18 cellular contexts compared by ENCODE assay signal in genomic region chr15:58478579-58478978, GRCh38. TPM values are rescaled to one million over a fixed set of nuclear protein-coding genes. Genes with fewer than 3 reads are reported as not detected.
DNase-seq lines count a peak whose midpoint lies in the region; ATAC-seq, FAIRE-seq and TF ChIP-seq lines count a peak whose summit lies in the region.
"Had no signal": no experiment of that assay in that cellular context is flagged by ENCODE, and none has a peak within 500 bp of the region (broad histone marks: within the 10 kb centered on the region; RNA-seq: fewer than 3 reads in every experiment).

No MANE protein-coding gene starts in this region.

- no peak for FAIRE-seq in HepG2 (lab: Jason Lieb, UNC)
- FAIRE-seq: G401.6, GM12892, HTR-8/SVneo had no signal

- H3K36me3 Mint-ChIP-seq in activated CD8-positive, alpha-beta memory T cell treated with anti-CD3 and anti-CD28 coated beads, Interleukin-2, amount 10 ng/mL, durations not matched to agents 7 days and 5 days: peaks cover 12% of the 10 kb centered on the region
- peaks cover 21% of the 10 kb centered on the region for H3K36me3 Mint-ChIP-seq in activated naive CD8-positive, alpha-beta T cell treated with anti-CD3 and anti-CD28 coated beads for 36 hours
- no peaks in the 10 kb centered on the region for H3K36me3 Mint-ChIP-seq in nephron (ENCODE audit: low read depth)
- H3K36me3 Mint-ChIP-seq in CD8-positive, alpha-beta memory T cell: peaks cover 0 to 1% (median 0%) of the 10 kb centered on the region in 3 donors

- no peaks in the 10 kb centered on the region for H3K9me3 Mint-ChIP-seq in activated CD8-positive, alpha-beta memory T cell treated with anti-CD3 and anti-CD28 coated beads, Interleukin-2, amount 10 ng/mL, durations not matched to agents 7 days and 5 days (ENCODE audit: low read depth)
- H3K9me3 Mint-ChIP-seq in activated naive CD8-positive, alpha-beta T cell treated with anti-CD3 and anti-CD28 coated beads for 36 hours: peaks cover 8% of the 10 kb centered on the region
- H3K9me3 Mint-ChIP-seq in nephron: no peaks in the 10 kb centered on the region
- no peaks in the 10 kb centered on the region for H3K9me3 Mint-ChIP-seq in CD8-positive, alpha-beta memory T cell
- H3K9me3 Mint-ChIP-seq: CD4-positive, alpha-beta T cell; H9 had no signal

- H3K4me1 ChIP-seq in HepG2 (ENCODE audit: insufficient read depth, low read length): peaks cover 63% of the 10 kb centered on the region
- H3K4me1 ChIP-seq in colonic mucosa: no peaks in the 10 kb centered on the region
- H3K4me1 ChIP-seq in CD8-positive, alpha-beta memory T cell (ENCODE audit: insufficient read depth, low read length): peaks cover 46% of the 10 kb centered on the region

- POLR2A ChIA-PET in HepG2 (lab: Yijun Ruan, JAX): interaction anchor here (1.4 to 3.9 kb wide), 3 partner anchors 10 to 45 kb away, joined by 3 to 93 read pairs (median 13); no protein-coding TSS in a partner anchor
- POLR2A ChIA-PET in CD8-positive, alpha-beta memory T cell (lab: Charles Lee): no interaction called here

- no peak overlapping the region for H3K4me3 ChIP-seq in HepG2 (replicated peaks in 1 of 3; ENCODE audit: insufficient read depth in 1 of 3, low read depth in 2 of 3, low read length in 3 of 3)
- no peak overlapping the region for H3K4me3 ChIP-seq in colonic mucosa
- no peak overlapping the region for H3K4me3 ChIP-seq in CD8-positive, alpha-beta memory T cell (ENCODE audit: low read length)

- no peaks in the 10 kb centered on the region for H3K27me3 ChIP-seq in HepG2 (ENCODE audit: control insufficient read depth in 1 of 2, insufficient read depth in 2 of 2, low read length in 2 of 2)
- H3K27me3 ChIP-seq in colonic mucosa: no peaks in the 10 kb centered on the region
- no peaks in the 10 kb centered on the region for H3K27me3 ChIP-seq in CD8-positive, alpha-beta memory T cell (ENCODE audit: insufficient read depth, low read length, poor library complexity, severe bottlenecking)

- no peak for TF ChIP-seq EP300 in HepG2 (IDR thresholded peaks at IDR 0.05; ENCODE audit: low read depth in 2 of 2, low read length in 2 of 2)
- TF ChIP-seq EP300 in HepG2 (CRISPR knock-in tag; IDR thresholded peaks at IDR 0.05; ENCODE audit: borderline replicate concordance): no peak

- H3K27ac Mint-ChIP-seq in activated CD8-positive, alpha-beta memory T cell treated with anti-CD3 and anti-CD28 coated beads, Interleukin-2, amount 10 ng/mL, durations not matched to agents 7 days and 5 days: peak overlapping the region; percentile 3
- H3K27ac Mint-ChIP-seq in activated naive CD8-positive, alpha-beta T cell treated with anti-CD3 and anti-CD28 coated beads for 36 hours: peak overlapping the region; percentile 98
- peak overlapping the region in 2 of 3 experiments; percentile 19 to 86 for H3K27ac Mint-ChIP-seq in nephron
- peak overlapping the region in 4 of 8 donors; percentile 0 to 91 (median 46) for H3K27ac Mint-ChIP-seq in CD8-positive, alpha-beta memory T cell

- TF ChIP-seq POLR2A in HepG2 (IDR thresholded peaks at IDR 0.05; ENCODE audit: insufficient read depth in 1 of 2, low read depth in 2 of 2, low read length in 2 of 2): no peak

- CTCF ChIA-PET in activated CD8-positive, alpha-beta memory T cell treated with anti-CD3 and anti-CD28 coated beads, Interleukin-2, amount 10 ng/mL, durations not matched to agents 7 days and 5 days (lab: Charles Lee): interaction anchor here (1.4 kb wide), 1 partner anchor 24 kb away, joined by 4 read pairs; no protein-coding TSS in a partner anchor
- CTCF ChIA-PET in HepG2 (lab: Yijun Ruan, JAX; ENCODE audit: low intra/inter-chr PET ratio, low total read pairs): no interaction called here
- CTCF ChIA-PET in CD8-positive, alpha-beta memory T cell (lab: Charles Lee): no interaction called here

- H3K36me3 ChIP-seq in HepG2 (replicated peaks in 1 of 2; ENCODE audit: control insufficient read depth in 1 of 2, insufficient read depth in 2 of 2, low read length in 2 of 2): no peaks in the 10 kb centered on the region
- H3K36me3 ChIP-seq in colonic mucosa: no peaks in the 10 kb centered on the region
- H3K36me3 ChIP-seq in CD8-positive, alpha-beta memory T cell (ENCODE audit: insufficient read depth, low read length): no peaks in the 10 kb centered on the region

- H3K4me3 Mint-ChIP-seq in activated CD8-positive, alpha-beta memory T cell treated with anti-CD3 and anti-CD28 coated beads, Interleukin-2, amount 10 ng/mL, durations not matched to agents 7 days and 5 days: no peak overlapping the region
- no peak overlapping the region for H3K4me3 Mint-ChIP-seq in activated naive CD8-positive, alpha-beta T cell treated with anti-CD3 and anti-CD28 coated beads for 36 hours
- H3K4me3 Mint-ChIP-seq in nephron: no peak overlapping the region
- no peak overlapping the region for H3K4me3 Mint-ChIP-seq in CD8-positive, alpha-beta memory T cell
- H3K4me3 Mint-ChIP-seq: CD4-positive, alpha-beta T cell; H9 had no signal

- 70% methylated on average over 3 of the region's 3 CpGs for WGBS in HepG2 (ENCODE audit: low lambda C conversion rate)

- H3K27me3 Mint-ChIP-seq in activated CD8-positive, alpha-beta memory T cell treated with anti-CD3 and anti-CD28 coated beads, Interleukin-2, amount 10 ng/mL, durations not matched to agents 7 days and 5 days: no peaks in the 10 kb centered on the region
- no peaks in the 10 kb centered on the region for H3K27me3 Mint-ChIP-seq in activated naive CD8-positive, alpha-beta T cell treated with anti-CD3 and anti-CD28 coated beads for 36 hours
- peaks cover 3% of the 10 kb centered on the region for H3K27me3 Mint-ChIP-seq in nephron (ENCODE audit: low read depth)
- no peaks in the 10 kb centered on the region for H3K27me3 Mint-ChIP-seq in CD8-positive, alpha-beta memory T cell
- H3K27me3 Mint-ChIP-seq: CD4-positive, alpha-beta T cell had no signal

- H3K27ac ChIP-seq in HepG2 (ENCODE audit: extremely low read length, insufficient read depth, low read length) (no peak overlapping the region), colonic mucosa (no peak overlapping the region)
- no peak overlapping the region for H3K27ac ChIP-seq in CD8-positive, alpha-beta memory T cell (ENCODE audit: low read depth, low read length)
- H3K27ac ChIP-seq: 22Rv1 had no signal

- H4K20me1 ChIP-seq in HepG2 (ENCODE audit: insufficient read depth, low read length): no peaks in the 10 kb centered on the region

- H3K79me2 ChIP-seq in HepG2 (ENCODE audit: insufficient read depth, low read length): no peaks in the 10 kb centered on the region

- H3K9ac ChIP-seq in HepG2 (ENCODE audit: insufficient read depth, low read depth, low read length) (no peak overlapping the region), colonic mucosa (ENCODE audit: low read depth in 2 of 2, low read length in 2 of 2) (no peak overlapping the region)

- TF ChIP-seq CTCF in HepG2 (CRISPR knock-in tag; IDR thresholded peaks at IDR 0.05): no peak
- TF ChIP-seq CTCF in nephron (IDR thresholded peaks at IDR 0.05; ENCODE audit: unreplicated experiment in 3 of 3): no peak
- no peak for TF ChIP-seq CTCF in colonic mucosa (IDR thresholded peaks at IDR 0.05)

- H3K4me2 ChIP-seq in HepG2 (ENCODE audit: low read depth, low read length): no peak overlapping the region

- in situ Hi-C loops in HepG2 (cut with HindIII; ENCODE audit: extremely low pct_ligation_motif_present, low pct_unique_long_range_greater_than_20kb): loop anchor here (5.0 to 10.0 kb wide), 2 partner anchors 36 to 46 kb away; no protein-coding TSS in a partner anchor

- H3K9me3 ChIP-seq in HepG2 (ENCODE audit: low read length) (no peaks in the 10 kb centered on the region), colonic mucosa (no peaks in the 10 kb centered on the region)
- no peaks in the 10 kb centered on the region for H3K9me3 ChIP-seq in CD8-positive, alpha-beta memory T cell (ENCODE audit: low read length)

- intact Hi-C loops in HepG2 (cut with micrococcal nuclease; ENCODE audit: unreplicated experiment) (loop anchor here (5.0 kb wide), 2 partner anchors 36 to 206 kb away; no protein-coding TSS in a partner anchor), colonic mucosa (cut with DNase I) (no loop called here)

- no peak for ATAC-seq in activated CD8-positive, alpha-beta memory T cell treated with anti-CD3 and anti-CD28 coated beads, Interleukin-2, amount 10 ng/mL, durations not matched to agents 7 days and 5 days
- ATAC-seq in HepG2: no peak

- BruUV-seq in HepG2 (replicated peaks; lab: Mats Ljungman, UMichigan): no TSS peak

- H3K4me1 Mint-ChIP-seq in activated CD8-positive, alpha-beta memory T cell treated with anti-CD3 and anti-CD28 coated beads, Interleukin-2, amount 10 ng/mL, durations not matched to agents 7 days and 5 days: peaks cover 54% of the 10 kb centered on the region
- peaks cover 54% of the 10 kb centered on the region for H3K4me1 Mint-ChIP-seq in activated naive CD8-positive, alpha-beta T cell treated with anti-CD3 and anti-CD28 coated beads for 36 hours
- peaks cover 57% of the 10 kb centered on the region for H3K4me1 Mint-ChIP-seq in nephron
- H3K4me1 Mint-ChIP-seq in CD8-positive, alpha-beta memory T cell: peaks cover 49 to 67% (median 51%) of the 10 kb centered on the region in 3 donors

- H2AFZ ChIP-seq in HepG2 (ENCODE audit: low read length): no peak overlapping the region

- no peak for TF ChIP-seq RAD21 in HepG2 (CRISPR knock-in tag; IDR thresholded peaks at IDR 0.05)

- DNase-seq in activated CD8-positive, alpha-beta memory T cell treated with anti-CD3 and anti-CD28 coated beads, Interleukin-2, amount 10 ng/mL, durations not matched to agents 7 days and 5 days: no peak
- no peak for DNase-seq in activated CD8-positive, alpha-beta memory T cell treated with anti-CD3 and anti-CD28 coated beads, Interleukin-2, amount 50 U/mL, for 48 hours
- no peak for DNase-seq in activated naive CD8-positive, alpha-beta T cell treated with anti-CD3 and anti-CD28 coated beads for 36 hours
- no peak for DNase-seq in HepG2 (ENCODE audit: low spot score)
- no peak for DNase-seq in colonic mucosa
- no peak for DNase-seq in C1 segment of cervical spinal cord (lab: John Stamatoyannopoulos, UW)
- no peak for DNase-seq in CD8-positive, alpha-beta memory T cell
- DNase-seq: CD4-positive, alpha-beta T cell; DMS79; EL; GOT3; H9 had no signal

RNA-seq across cellular contexts. Expression of gene LIPC, which starts 46.8 kb away (rescaled TPM):
- 1 to 10 TPM; 5.3 to 9.0 TPM for total RNA-seq in activated CD8-positive, alpha-beta memory T cell treated with anti-CD3 and anti-CD28 coated beads, Interleukin-2, amount 10 ng/mL, durations not matched to agents 7 days and 5 days
- 1 to 10 TPM; 1.5 to 1.8 TPM for total RNA-seq in activated naive CD8-positive, alpha-beta T cell treated with anti-CD3 and anti-CD28 coated beads for 36 hours
- total RNA-seq in HepG2 (2016; rRNA removed; fragmentation: Illumina TruSeq; extraction: Trizol) (15.0 and 26.0 TPM in 2 replicates), colonic mucosa (10 to 100 TPM in 1 of 2 donors, 1 to 10 TPM in 1; 2.9 to 13.8 TPM)
- total RNA-seq in HepG2 (2016; cell fraction: cytosol; rRNA removed; fragmentation: Illumina TruSeq; extraction: Trizol; ENCODE audit: low read depth): 3.6 and 5.6 TPM in 2 replicates
- total RNA-seq in HepG2 (2016; cell fraction: insoluble cytoplasmic fraction; rRNA removed; fragmentation: Illumina TruSeq; extraction: Trizol): 14.4 and 27.2 TPM in 2 replicates
- total RNA-seq in HepG2 (2016; cell fraction: membrane; rRNA removed; fragmentation: Illumina TruSeq; extraction: Trizol): 9.5 and 11.4 TPM in 2 replicates
- 31.9 and 35.6 TPM in 2 replicates for total RNA-seq in HepG2 (2016; cell fraction: nucleus; rRNA removed; fragmentation: Illumina TruSeq; extraction: Trizol)
- 38.0 and 46.9 TPM in 2 replicates for polyA plus RNA-seq in HepG2 (2011; rRNA removed)
- polyA plus RNA-seq in HepG2 (2011; cell fraction: cytosol; rRNA removed): 32.6 and 40.5 TPM in 2 replicates
- polyA plus RNA-seq in HepG2 (2011; cell fraction: nucleus; rRNA removed): 25.6 and 27.7 TPM in 2 replicates
- polyA plus RNA-seq in HepG2 (2012): 28.9 and 34.2 TPM in 2 replicates
- 9.2 and 9.9 TPM in 2 replicates for polyA plus RNA-seq in HepG2 (2016; cell fraction: cytosol; fragmentation: Illumina TruSeq; extraction: Trizol; ENCODE audit: low read depth)
- 20.8 and 21.9 TPM in 2 replicates for polyA plus RNA-seq in HepG2 (2016; cell fraction: insoluble cytoplasmic fraction; fragmentation: Illumina TruSeq; extraction: Trizol; ENCODE audit: low read depth)
- 13.3 and 17.3 TPM in 2 replicates for polyA plus RNA-seq in HepG2 (2016; cell fraction: membrane; fragmentation: Illumina TruSeq; extraction: Trizol; ENCODE audit: low read depth)
- polyA plus RNA-seq in HepG2 (2016; cell fraction: nucleus; fragmentation: Illumina TruSeq; extraction: Trizol; ENCODE audit: insufficient read depth, low read depth): 46.6 and 49.7 TPM in 2 replicates
- 66.7 TPM in 1 of 2 replicates, not detected in the other for polyA minus RNA-seq in HepG2 (2011; rRNA and poly(A)+ RNA removed; ENCODE audit: low replicate concordance)
- polyA minus RNA-seq in HepG2 (2011; cell fraction: cytosol; rRNA and poly(A)+ RNA removed): 17.8 and 19.8 TPM in 2 replicates
- polyA minus RNA-seq in HepG2 (2011; cell fraction: nucleus; rRNA and poly(A)+ RNA removed): 21.2 and 25.1 TPM in 2 replicates
- under 1 TPM; 0.28 to 0.47 TPM for total RNA-seq in CD8-positive, alpha-beta memory T cell
- 1.5 TPM for polyA plus RNA-seq in CD8-positive, alpha-beta memory T cell
- total RNA-seq: A673, H9 had no signal
